Comparison of ENCODE assay signal across 9 cellular contexts in genomic region chr10:22325948-22326702, GRCh38. TPM values are rescaled to one million over a fixed set of nuclear protein-coding genes. Genes with fewer than 3 reads are reported as not detected.
DNase-seq lines count a peak whose midpoint lies in the region; ATAC-seq and TF ChIP-seq lines count a peak whose summit lies in the region.
"Had no signal": no experiment of that assay in that cellular context is flagged by ENCODE, and none has a peak within 500 bp of the region (broad histone marks: within the 10 kb centered on the region; RNA-seq: fewer than 3 reads in every experiment).

No MANE protein-coding gene starts in this region.

- peak overlapping the region; percentile 48 for H3K4me2 ChIP-seq in DOHH2 (ENCODE audit: low read length)
- H3K4me2 ChIP-seq in OCI-LY7 (ENCODE audit: low read length) = peak overlapping the region; percentile 31; the same call in 1 of the 2 replicates
- peak overlapping the region; percentile 60 for H3K4me2 ChIP-seq in parathyroid adenoma (ENCODE audit: low read length)

- H4K20me1 ChIP-seq in DOHH2 (ENCODE audit: control insufficient read depth, insufficient read depth, low read depth, low read length) = peaks cover 13% of the 10 kb centered on the region; the same call in 1 of the 2 replicates
- H4K20me1 ChIP-seq in OCI-LY7 (ENCODE audit: insufficient read depth, low read length) = peaks cover 30% of the 10 kb centered on the region

- H3K9ac ChIP-seq in parathyroid adenoma = no peak overlapping the region

- peaks cover 36% of the 10 kb centered on the region for H3F3A ChIP-seq in DOHH2 (ENCODE audit: control insufficient read depth, insufficient read depth)

- peaks cover 20% of the 10 kb centered on the region for H3K4me1 ChIP-seq in DOHH2 (ENCODE audit: control insufficient read depth, low read length)
- H3K4me1 ChIP-seq in OCI-LY7 (ENCODE audit: insufficient read depth, low read length, poor library complexity, severe bottlenecking) = peaks cover 8% of the 10 kb centered on the region
- H3K4me1 ChIP-seq in parathyroid adenoma = no peaks in the 10 kb centered on the region

- POLR2A ChIA-PET in OCI-LY7 (lab: Charles Lee) = interaction anchor here (0.7 to 2.5 kb wide), 2 partner anchors 10 to 1123 kb away, joined by 3 to 7 read pairs; partner anchors contain the start of gene COMMD3

- intact Hi-C loops in OCI-LY7 (cut with micrococcal nuclease; ENCODE audit: unreplicated experiment) = no loop called here

- TF ChIP-seq CTCF in DOHH2 (IDR thresholded peaks at IDR 0.05; ENCODE audit: low read depth, low read length, poor library complexity, severe bottlenecking) (no peak), OCI-LY7 (conservative IDR thresholded peaks at IDR 0.05; ENCODE audit: low read length) (no peak), parathyroid adenoma (IDR thresholded peaks at IDR 0.05) (no peak)

- H3K27me3 ChIP-seq in DOHH2 (ENCODE audit: control insufficient read depth, low read length) (peaks cover 52% of the 10 kb centered on the region), parathyroid adenoma (ENCODE audit: control insufficient read depth, insufficient read depth, low read length) (peaks cover 4% of the 10 kb centered on the region)

- no peak for ATAC-seq in GM18858 (IDR thresholded peaks at IDR 0.05; ENCODE audit: unreplicated experiment)

- no peaks in the 10 kb centered on the region for H3K9me2 ChIP-seq in DOHH2 (replicated peaks; ENCODE audit: control insufficient read depth, low read length)
- no peaks in the 10 kb centered on the region for H3K9me2 ChIP-seq in OCI-LY7 (ENCODE audit: insufficient read depth, low read length)

- no peak for DNase-seq in OCI-LY7 (ENCODE audit: low spot score)
- DNase-seq in epithelial cell of prostate (ENCODE audit: low read depth, low spot score) = no peak
- DNase-seq in OCI-M2 (lab: John Stamatoyannopoulos, UW; ENCODE audit: unreplicated experiment) = no peak
- DNase-seq in NCI-H146 (lab: John Stamatoyannopoulos, UW) = no peak
- no peak for DNase-seq in NOMO-1 treated with DMSO at 0.1 percent for 48 hours (lab: John Stamatoyannopoulos, UW; ENCODE audit: unreplicated experiment)

- no TSS peak for BruUV-seq in OCI-LY7 (replicated peaks; lab: Mats Ljungman, UMichigan)

- peak overlapping the region; percentile 50 for H3K4me3 ChIP-seq in DOHH2 (ENCODE audit: low read length)
- H3K4me3 ChIP-seq in OCI-LY7 (ENCODE audit: low read depth, low read length, poor library complexity, severe bottlenecking) = peak overlapping the region; percentile 17
- H3K4me3 ChIP-seq in parathyroid adenoma (ENCODE audit: low read depth, low read length) = peak overlapping the region; percentile 49

- H2AFZ ChIP-seq in OCI-LY7 (ENCODE audit: low read length) = no peak overlapping the region
- peak overlapping the region; percentile 47 for H2AFZ ChIP-seq in parathyroid adenoma

- H3K36me3 ChIP-seq in DOHH2 (ENCODE audit: control insufficient read depth, low read length) = peaks cover 4% of the 10 kb centered on the region; the same call in 1 of the 2 replicates
- peaks cover 6% of the 10 kb centered on the region for H3K36me3 ChIP-seq in OCI-LY7 (ENCODE audit: insufficient read depth, low read length)
- H3K36me3 ChIP-seq in parathyroid adenoma (ENCODE audit: control insufficient read depth, insufficient read depth, low read length) = no peaks in the 10 kb centered on the region

- H3K9me3 ChIP-seq in DOHH2 (ENCODE audit: control insufficient read depth, insufficient read depth, low read length) (no peaks in the 10 kb centered on the region), OCI-LY7 (ENCODE audit: low read length) (no peaks in the 10 kb centered on the region), parathyroid adenoma (ENCODE audit: control insufficient read depth, low read length) (no peaks in the 10 kb centered on the region)

- CTCF ChIA-PET in OCI-LY7 (lab: Charles Lee; ENCODE audit: unreplicated experiment) = no interaction called here

- H3K79me2 ChIP-seq in DOHH2 (ENCODE audit: control insufficient read depth, low read length) (no peaks in the 10 kb centered on the region), OCI-LY7 (ENCODE audit: insufficient read depth, low read depth, low read length) (no peaks in the 10 kb centered on the region), parathyroid adenoma (no peaks in the 10 kb centered on the region)

- H3K27ac ChIP-seq in DOHH2 (ENCODE audit: low read depth, low read length) (no peak overlapping the region), OCI-LY7 (ENCODE audit: low read depth, low read length, poor library complexity, severe bottlenecking) (no peak overlapping the region), epithelial cell of prostate (peak overlapping the region; percentile 51), parathyroid adenoma (peak overlapping the region; percentile 50)

RNA-seq across cellular contexts. Expression of gene BMI1, which starts 5.2 kb away (rescaled TPM):
- 5.7 and 7.4 TPM in 2 replicates for total RNA-seq in OCI-LY7 (2014; rRNA removed; shearing (Covaris generic))
- total RNA-seq in OCI-LY7 (2022) = 17.8 and 19.4 TPM in 2 replicates

RNA-seq across cellular contexts. Expression of gene COMMD3, which starts 9.9 kb away (rescaled TPM):
- total RNA-seq in OCI-LY7 (2014; rRNA removed; shearing (Covaris generic)) = 24.6 and 30.1 TPM in 2 replicates
- total RNA-seq in OCI-LY7 (2022) = 50.8 and 53.0 TPM in 2 replicates

RNA-seq across cellular contexts. Expression of gene SPAG6, which starts 19.2 kb away (rescaled TPM):
- not detected in 2 replicates for total RNA-seq in OCI-LY7 (2014; rRNA removed; shearing (Covaris generic))
- not detected in 2 replicates for total RNA-seq in OCI-LY7 (2022)
- total RNA-seq: dermis microvascular lymphatic vessel endothelial cell had no signal

Comparison
In these comparisons a context has a peak if more than half of its experiments do, and no peak if none do; other contexts are left out.
1. H3K27ac ChIP-seq: peak in epithelial cell of prostate (single experiment) and parathyroid adenoma (single experiment); none in DOHH2 (single experiment) and OCI-LY7 (single experiment).
2. Peak in every context shown above with its lines, with median percentiles within 50 percentile points of each other: H3K4me2 ChIP-seq and H3K4me3 ChIP-seq.